ENCODE assay signal across 1 cellular context in the genomic region with DNA sequence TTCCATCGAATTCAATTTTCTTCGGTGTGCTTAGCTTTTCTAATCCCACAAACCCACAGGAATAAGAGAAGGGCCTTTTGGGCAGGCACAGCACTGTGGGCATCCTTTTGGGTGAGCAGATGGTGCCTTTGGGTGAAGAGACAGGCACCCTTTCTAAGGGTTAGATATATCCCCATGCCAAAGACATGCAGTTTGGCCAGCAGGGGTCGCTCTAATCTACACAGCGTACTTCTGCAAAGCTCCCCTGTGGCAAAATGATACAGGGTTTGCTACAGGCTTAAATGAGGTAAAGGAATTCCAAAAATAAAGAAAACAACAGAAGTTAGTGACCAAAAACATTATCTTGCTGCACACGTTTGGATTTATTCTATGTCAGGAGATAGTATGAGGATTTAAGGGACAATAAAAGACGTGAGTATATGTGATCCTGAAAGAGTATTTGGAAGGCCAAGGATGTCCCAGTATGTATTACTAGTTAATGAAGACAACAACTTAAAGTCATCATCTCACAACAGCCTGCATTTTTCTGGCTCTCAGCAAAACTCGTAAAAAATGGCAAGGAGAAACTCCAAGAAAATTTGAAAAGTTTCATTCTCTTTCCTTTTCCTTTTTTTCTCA.
TF ChIP-seq lines count a peak whose summit lies in the region.

No MANE protein-coding gene starts in this region.

TF ChIP-seq in H1, 55 proteins besides CTCF, POLR2A, EP300 and RAD21:
- TF ChIP-seq CTBP2 (IDR thresholded peaks at IDR 0.05; ENCODE audit: borderline replicate concordance, insufficient read depth, insufficient read length, low read length) (no peak), SIRT6 (IDR thresholded peaks at IDR 0.05; ENCODE audit: low read length) (no peak), CHD2 (IDR thresholded peaks at IDR 0.05; ENCODE audit: low read length) (no peak), TBP (IDR thresholded peaks at IDR 0.05; ENCODE audit: low read depth, low read length) (no peak), SP4 (IDR thresholded peaks at IDR 0.05; ENCODE audit: low read length) (no peak), SUZ12 (IDR thresholded peaks at IDR 0.05; ENCODE audit: low read length) (no peak), SRF (IDR thresholded peaks at IDR 0.05; ENCODE audit: low read depth, low read length) (no peak), KDM1A (IDR thresholded peaks at IDR 0.05; ENCODE audit: borderline replicate concordance, low read length) (no peak), NRF1 (IDR thresholded peaks at IDR 0.05; ENCODE audit: low read depth, low read length) (no peak), MAFK (IDR thresholded peaks at IDR 0.05; ENCODE audit: low read depth, low read length) (no peak)
- TF ChIP-seq, protein P1, sequence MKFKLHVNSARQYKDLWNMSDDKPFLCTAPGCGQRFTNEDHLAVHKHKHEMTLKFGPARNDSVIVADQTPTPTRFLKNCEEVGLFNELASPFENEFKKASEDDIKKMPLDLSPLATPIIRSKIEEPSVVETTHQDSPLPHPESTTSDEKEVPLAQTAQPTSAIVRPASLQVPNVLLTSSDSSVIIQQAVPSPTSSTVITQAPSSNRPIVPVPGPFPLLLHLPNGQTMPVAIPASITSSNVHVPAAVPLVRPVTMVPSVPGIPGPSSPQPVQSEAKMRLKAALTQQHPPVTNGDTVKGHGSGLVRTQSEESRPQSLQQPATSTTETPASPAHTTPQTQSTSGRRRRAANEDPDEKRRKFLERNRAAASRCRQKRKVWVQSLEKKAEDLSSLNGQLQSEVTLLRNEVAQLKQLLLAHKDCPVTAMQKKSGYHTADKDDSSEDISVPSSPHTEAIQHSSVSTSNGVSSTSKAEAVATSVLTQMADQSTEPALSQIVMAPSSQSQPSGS (IDR thresholded peaks at IDR 0.05; ENCODE audit: low read length) = no peak
